ENCODE assay signal across 8 cellular contexts in genomic region chr13:26707122-26708006, GRCh38. TPM values are rescaled to one million over a fixed set of nuclear protein-coding genes. Genes with fewer than 3 reads are reported as not detected.
DNase-seq lines count a peak whose midpoint lies in the region; ATAC-seq and TF ChIP-seq lines count a peak whose summit lies in the region.

No MANE protein-coding gene starts in this region.

- 43 to 50% (median 50%) methylated on average over 13 of the region's 13 CpGs for WGBS in psoas muscle, 3 donors

- H3K4me1 ChIP-seq in DND-41 (ENCODE audit: insufficient read depth, low read length) (no peaks in the 10 kb centered on the region), cardiac muscle cell (ENCODE audit: low read depth) (no peaks in the 10 kb centered on the region), psoas muscle (no peaks in the 10 kb centered on the region)

- peaks cover 6% of the 10 kb centered on the region for H3K27me3 ChIP-seq in DND-41 (ENCODE audit: insufficient read depth, low read length, poor library complexity)
- H3K27me3 ChIP-seq in cardiac muscle cell, result no peaks in the 10 kb centered on the region
- peaks cover 0 to 4% (median 0%) of the 10 kb centered on the region in 3 donors for H3K27me3 ChIP-seq in psoas muscle (ENCODE audit: insufficient read depth in 3 of 3, low read length in 2 of 3)

- H3K9me3 Mint-ChIP-seq in activated naive CD8-positive, alpha-beta T cell treated with anti-CD3 and anti-CD28 coated beads, Interleukin-2, amount 50 U/mL, for 24 hours, result peaks cover 3% of the 10 kb centered on the region
- peaks cover 0 to 8% (median 1%) of the 10 kb centered on the region in 7 donors for H3K9me3 Mint-ChIP-seq in CD14-positive monocyte

- H3K27ac Mint-ChIP-seq in activated naive CD8-positive, alpha-beta T cell treated with anti-CD3 and anti-CD28 coated beads, Interleukin-2, amount 50 U/mL, for 24 hours, result no peak overlapping the region
- no peak overlapping the region for H3K27ac Mint-ChIP-seq in CD14-positive monocyte

- intact Hi-C loops in psoas muscle (cut with DNase I), result loop anchor here (5.0 to 10.0 kb wide), 3 partner anchors 165 to 227 kb away; no protein-coding TSS in a partner anchor
- intact Hi-C loops in CD14-positive monocyte (cut with micrococcal nuclease), result no loop called here

- no peaks in the 10 kb centered on the region for H3K36me3 ChIP-seq in DND-41 (ENCODE audit: insufficient read depth, low read length)
- H3K36me3 ChIP-seq in cardiac muscle cell, result no peaks in the 10 kb centered on the region
- no peaks in the 10 kb centered on the region for H3K36me3 ChIP-seq in psoas muscle (ENCODE audit: insufficient read depth in 1 of 2, low read depth in 1 of 2)

- H3K27ac ChIP-seq in DND-41 (ENCODE audit: low read length), result no peak overlapping the region
- no peak overlapping the region for H3K27ac ChIP-seq in cardiac muscle cell
- H3K27ac ChIP-seq in psoas muscle, result no peak overlapping the region

- H3K9me3 ChIP-seq in DND-41 (ENCODE audit: insufficient read depth, low read length, severe bottlenecking) (peaks cover 2% of the 10 kb centered on the region), cardiac muscle cell (ENCODE audit: low read depth) (no peaks in the 10 kb centered on the region), psoas muscle (no peaks in the 10 kb centered on the region)

- H3K36me3 Mint-ChIP-seq in activated naive CD8-positive, alpha-beta T cell treated with anti-CD3 and anti-CD28 coated beads, Interleukin-2, amount 50 U/mL, for 24 hours (ENCODE audit: low read depth), result no peaks in the 10 kb centered on the region
- H3K36me3 Mint-ChIP-seq in CD14-positive monocyte, result no peaks in the 10 kb centered on the region

- H3K4me3 ChIP-seq in DND-41 (ENCODE audit: low read depth in 1 of 2, low read length in 2 of 2) (no peak overlapping the region), cardiac muscle cell (no peak overlapping the region), psoas muscle (no peak overlapping the region)

- no peak overlapping the region for H2AFZ ChIP-seq in DND-41 (ENCODE audit: low read depth, low read length)

- peak; percentile 80 for TF ChIP-seq CTCF in DND-41 (IDR thresholded peaks at IDR 0.05; ENCODE audit: borderline replicate concordance, extremely low read depth, low read length, poor library complexity, severe bottlenecking)
- TF ChIP-seq CTCF in cardiac muscle cell (IDR thresholded peaks at IDR 0.05; ENCODE audit: low read depth, low read length), result peak; percentile 72
- peak; percentile 39 for TF ChIP-seq CTCF in psoas muscle (IDR thresholded peaks at IDR 0.05)
- no peak for TF ChIP-seq CTCF in CD14-positive monocyte (IDR thresholded peaks at IDR 0.05)

- no peak overlapping the region for H3K4me2 ChIP-seq in DND-41 (ENCODE audit: insufficient read depth, low read length)

- H3K27me3 Mint-ChIP-seq in activated naive CD8-positive, alpha-beta T cell treated with anti-CD3 and anti-CD28 coated beads, Interleukin-2, amount 50 U/mL, for 24 hours, result peaks cover 5% of the 10 kb centered on the region
- peaks cover 2 to 15% (median 4%) of the 10 kb centered on the region in 3 donors for H3K27me3 Mint-ChIP-seq in CD14-positive monocyte (ENCODE audit: low read depth in 3 of 3)

- H3K4me1 Mint-ChIP-seq in activated naive CD8-positive, alpha-beta T cell treated with anti-CD3 and anti-CD28 coated beads, Interleukin-2, amount 50 U/mL, for 24 hours, result no peaks in the 10 kb centered on the region
- H3K4me1 Mint-ChIP-seq in CD14-positive monocyte, result no peaks in the 10 kb centered on the region

- H3K79me2 ChIP-seq in DND-41 (ENCODE audit: insufficient read depth, low read length), result no peaks in the 10 kb centered on the region

- ATAC-seq in DND-41 (ENCODE audit: insufficient read depth, low read depth) (peak; percentile 94), psoas muscle (no peak), GM21528 (IDR thresholded peaks at IDR 0.05; ENCODE audit: low FRiP score, unreplicated experiment) (no peak)
- peak; percentile 68 for ATAC-seq in activated naive CD8-positive, alpha-beta T cell treated with anti-CD3 and anti-CD28 coated beads, Interleukin-2, amount 50 U/mL, for 24 hours

- 0 out of 2 replicates have a peak, but pooled peaks cover 2% of the 10 kb centered on the region for H4K20me1 ChIP-seq in DND-41 (ENCODE audit: insufficient read depth, low read length)

- DNase-seq in DND-41 (peak; percentile 67), HS-27A (ENCODE audit: low read depth) (peak; percentile 1), NCI-H69 (lab: John Stamatoyannopoulos, UW) (peak; percentile 54), cardiac muscle cell (ENCODE audit: low read depth in 1 of 2, low spot score in 1 of 2) (peak; percentile 69 to 71), psoas muscle (no peak), CD14-positive monocyte (ENCODE audit: low spot score) (no peak)
- DNase-seq in activated naive CD8-positive, alpha-beta T cell treated with anti-CD3 and anti-CD28 coated beads, Interleukin-2, amount 50 U/mL, for 24 hours, result peak; percentile 18

- H3K4me3 Mint-ChIP-seq in activated naive CD8-positive, alpha-beta T cell treated with anti-CD3 and anti-CD28 coated beads, Interleukin-2, amount 50 U/mL, for 24 hours, result no peak overlapping the region
- no peak overlapping the region for H3K4me3 Mint-ChIP-seq in CD14-positive monocyte

- H3K9ac ChIP-seq in DND-41 (ENCODE audit: low read depth, low read length), result no peak overlapping the region

RNA-seq across cellular contexts. Expression of gene GPR12, which starts 53.2 kb away (rescaled TPM):
- total RNA-seq in cardiac muscle cell (not detected in 2 replicates), psoas muscle (under 1 TPM in 2 of 4 donors, not detected in 2; 0.10 to 0.17 TPM)
- polyA plus RNA-seq in cardiac muscle cell (not detected in 2 replicates), psoas muscle (under 1 TPM; 0.01 to 0.08 (median 0.04) TPM), CD14-positive monocyte (not detected)

Comparison
In these comparisons a context has a peak if more than half of its experiments do, and no peak if none do; other contexts are left out.
1. ATAC-seq: peak in DND-41 (single experiment) and activated naive CD8-positive, alpha-beta T cell treated with anti-CD3 and anti-CD28 coated beads, Interleukin-2, amount 50 U/mL, for 24 hours (single experiment); none in psoas muscle (0 of 4) and GM21528 (single experiment).
2. DNase-seq: peak in DND-41 (single experiment), HS-27A (single experiment), NCI-H69 (single experiment), activated naive CD8-positive, alpha-beta T cell treated with anti-CD3 and anti-CD28 coated beads, Interleukin-2, amount 50 U/mL, for 24 hours (single experiment) and cardiac muscle cell (2 of 2); none in psoas muscle (0 of 2) and CD14-positive monocyte (single experiment).
3. intact Hi-C loops: an anchor here in psoas muscle (5.0 to 10.0 kb wide); none called in CD14-positive monocyte.